ENCODE assay signal across 17 cellular contexts in the genomic region with DNA sequence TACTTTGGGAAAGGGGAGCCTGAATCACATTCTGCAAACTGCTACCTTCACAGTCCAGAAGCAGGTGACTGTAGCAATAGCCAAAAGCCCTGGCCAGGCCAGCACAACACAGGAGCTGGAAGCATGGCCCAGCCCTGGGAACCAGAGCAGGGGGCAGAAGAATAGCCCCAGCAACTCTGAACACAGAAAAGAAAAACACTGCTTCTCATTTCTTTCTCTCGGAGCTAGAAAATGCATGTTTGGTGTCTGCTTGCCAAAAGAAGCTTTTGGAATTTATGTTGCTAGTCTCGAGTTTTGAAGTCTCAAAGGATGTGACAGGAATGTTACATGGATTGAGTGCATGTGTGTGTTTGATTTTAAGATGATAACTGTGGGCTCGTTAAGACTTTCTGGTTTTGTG.
DNase-seq lines count a peak whose midpoint lies in the region; ATAC-seq, FAIRE-seq and TF ChIP-seq lines count a peak whose summit lies in the region.
"Had no signal": no experiment of that assay in that cellular context is flagged by ENCODE, and none has a peak within 500 bp of the region (broad histone marks: within the 10 kb centered on the region; RNA-seq: fewer than 3 reads in every experiment).

No MANE protein-coding gene starts in this region.

- DNase-seq in ELF-1 (ENCODE audit: low read depth, low spot score) (peak; percentile 5), brain microvascular endothelial cell (no peak), sigmoid colon (no peak), prostate gland (ENCODE audit: low spot score) (no peak), RCC 7860 (ENCODE audit: low spot score) (no peak)
- DNase-seq: activated CD4-positive, alpha-beta T cell treated with anti-CD3 and anti-CD28 coated beads, Interleukin-2, amount 10 ng/mL, durations not matched to agents 7 days and 5 days; activated T-cell treated with anti-CD3 and anti-CD28 coated beads, Interleukin-2, amount 50 U/mL, for 48 hours; effector memory CD8-positive, alpha-beta T cell; hippocampal formation; NCI-H1436 treated with DMSO at 0.1 percent for 48 hours; NCI-H526; stimulated activated CD4-positive, alpha-beta T cell treated with anti-CD3 and anti-CD28 coated beads, Interleukin-1b, Interleukin-23, amount 100 ng/mL, for 48 hours had no signal

- TF ChIP-seq EP300 in gastroesophageal sphincter (IDR thresholded peaks at IDR 0.05) (no peak), sigmoid colon (IDR thresholded peaks at IDR 0.05) (no peak)

- H3K9me3 ChIP-seq in gastroesophageal sphincter (no peaks in the 10 kb centered on the region), sigmoid colon (no peaks in the 10 kb centered on the region), prostate gland (no peaks in the 10 kb centered on the region)
- H3K9me3 ChIP-seq: ovary had no signal

- intact Hi-C loops in sigmoid colon (cut with DNase I): no loop called here
- intact Hi-C loops in prostate gland (cut with DNase I): no loop called here

- H3K4me3 ChIP-seq in brain microvascular endothelial cell (ENCODE audit: low read depth, low read length): no peak overlapping the region
- H3K4me3 ChIP-seq in gastroesophageal sphincter: no peak overlapping the region
- H3K4me3 ChIP-seq in sigmoid colon: no peak overlapping the region
- no peak overlapping the region for H3K4me3 ChIP-seq in prostate gland
- H3K4me3 ChIP-seq: ovary had no signal

- TF ChIP-seq CTCF in brain microvascular endothelial cell (IDR thresholded peaks at IDR 0.05; ENCODE audit: low read depth, low read length, missing control alignments) (no peak), gastroesophageal sphincter (IDR thresholded peaks at IDR 0.05) (no peak), sigmoid colon (IDR thresholded peaks at IDR 0.05) (no peak), prostate gland (IDR thresholded peaks at IDR 0.05) (no peak)

- FAIRE-seq in RCC 7860 (lab: Jason Lieb, UNC): no peak
- FAIRE-seq: GM19239 had no signal

- peaks cover 0 to 9% (median 0%) of the 10 kb centered on the region in 3 donors for H3K4me1 ChIP-seq in gastroesophageal sphincter
- H3K4me1 ChIP-seq in sigmoid colon: peaks cover 0 to 10% (median 8%) of the 10 kb centered on the region in 4 donors
- H3K4me1 ChIP-seq in prostate gland (replicated peaks): no peaks in the 10 kb centered on the region

- WGBS in gastroesophageal sphincter (ENCODE audit: low coverage in 1 of 2), 2 donors: 3 to 9% methylated on average over 3 of the region's 3 CpGs
- 65 to 74% methylated on average over 3 of the region's 3 CpGs for WGBS in sigmoid colon, 2 donors
- WGBS in prostate gland: 17% methylated on average over 3 of the region's 3 CpGs

- TF ChIP-seq POLR2A in gastroesophageal sphincter (IDR thresholded peaks at IDR 0.05) (no peak), sigmoid colon (IDR thresholded peaks at IDR 0.05) (no peak), prostate gland (IDR thresholded peaks at IDR 0.05) (no peak)

- H3K27ac ChIP-seq in brain microvascular endothelial cell (peak overlapping the region; percentile 33), gastroesophageal sphincter (peak overlapping the region in 3 of 4 donors; percentile 28 to 59 (median 41)), sigmoid colon (peak overlapping the region in 3 of 4 donors; percentile 24 to 51 (median 29)), prostate gland (no peak overlapping the region)
- H3K27ac ChIP-seq: ovary had no signal

- ATAC-seq in gastroesophageal sphincter: no peak
- no peak for ATAC-seq in HG02642 (IDR thresholded peaks at IDR 0.05; ENCODE audit: poor library complexity, unreplicated experiment)
- no peak for ATAC-seq in GM18511 (IDR thresholded peaks at IDR 0.05; ENCODE audit: unreplicated experiment)
- ATAC-seq: effector memory CD8-positive, alpha-beta T cell had no signal

- in situ Hi-C loops in brain microvascular endothelial cell (cut with HindIII; ENCODE audit: low pct_ligation_motif_present, low sequenced_read_pairs): no loop called here

- no peaks in the 10 kb centered on the region for H3K27me3 ChIP-seq in brain microvascular endothelial cell (replicated peaks)
- no peaks in the 10 kb centered on the region for H3K27me3 ChIP-seq in gastroesophageal sphincter
- no peaks in the 10 kb centered on the region for H3K27me3 ChIP-seq in sigmoid colon
- H3K27me3 ChIP-seq in prostate gland (replicated peaks; ENCODE audit: insufficient read depth): no peaks in the 10 kb centered on the region
- H3K27me3 ChIP-seq: ovary had no signal

- H3K36me3 ChIP-seq in brain microvascular endothelial cell (replicated peaks) (no peaks in the 10 kb centered on the region), gastroesophageal sphincter (no peaks in the 10 kb centered on the region), sigmoid colon (no peaks in the 10 kb centered on the region), prostate gland (no peaks in the 10 kb centered on the region)
- H3K36me3 ChIP-seq: ovary had no signal

Comparison
In these comparisons a context has a peak if more than half of its experiments do, and no peak if none do; other contexts are left out.
1. H3K27ac ChIP-seq: peak in brain microvascular endothelial cell (single experiment), gastroesophageal sphincter (3 of 4) and sigmoid colon (3 of 4); none in prostate gland (0 of 2).